Comparison of ENCODE assay signal across 29 cellular contexts in the genomic region with DNA sequence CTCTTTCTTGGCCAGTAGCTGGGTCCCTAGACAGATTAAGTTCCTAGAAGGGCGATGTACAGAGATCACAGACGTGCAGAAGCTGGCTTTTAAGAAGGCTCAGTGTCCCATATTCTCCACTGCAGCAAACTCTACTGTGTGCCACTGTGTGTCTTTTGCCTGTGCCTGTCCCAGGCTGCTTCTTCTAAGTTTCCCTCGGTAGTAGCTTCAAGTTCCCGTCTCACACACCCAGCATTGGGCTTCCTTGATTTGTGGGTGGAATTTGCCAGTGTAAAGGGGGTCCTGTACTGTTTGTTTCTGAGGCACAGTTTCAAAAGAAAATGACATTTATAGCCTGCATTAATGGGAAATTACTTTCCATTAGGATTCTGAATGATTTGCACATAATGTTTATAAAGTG. TPM values are rescaled to one million over a fixed set of nuclear protein-coding genes. Genes with fewer than 3 reads are reported as not detected.
"Had no signal": no experiment of that assay in that cellular context is flagged by ENCODE, and none has a peak within 500 bp of the region (broad histone marks: within the 10 kb centered on the region; RNA-seq: fewer than 3 reads in every experiment).

No MANE protein-coding gene starts in this region.

- H3K4me3 ChIP-seq: cardiac muscle cell, left lung, right lobe of liver, SK-N-MC, smooth muscle cell, stomach, tibial artery had no signal

- H3K4me1 Mint-ChIP-seq: activated CD4-positive, alpha-beta T cell treated with anti-CD3 and anti-CD28 coated beads, Interleukin-2, amount 10 ng/mL, durations not matched to agents 24 days and 14 days; activated naive CD4-positive, alpha-beta T cell treated with anti-CD3 and anti-CD28 coated beads, Interleukin-2, amount 10 ng/mL, durations not matched to agents 7 days and 5 days; memory B cell; naive thymus-derived CD8-positive, alpha-beta T cell; stimulated activated memory B cell treated with anti-CD40 and anti-IgM and Interleukin-4, amounts not matched to agents 10 μg/mL and 1 μg/mL and 100 μg/mL, for 72 hours; T-helper 17 cell had no signal

- H3K4me2 ChIP-seq: smooth muscle cell had no signal

- H3K27me3 Mint-ChIP-seq: activated CD4-positive, alpha-beta T cell treated with anti-CD3 and anti-CD28 coated beads, Interleukin-2, amount 10 ng/mL, durations not matched to agents 24 days and 14 days had no signal

- FAIRE-seq: islet of Langerhans had no signal

- H3K27ac ChIP-seq: cardiac muscle cell, left lung, right lobe of liver, SK-N-MC had no signal

- H3K36me3 ChIP-seq: cardiac muscle cell, left lung, right lobe of liver, stomach, tibial artery had no signal

- H3K9me3 ChIP-seq: left lung, right lobe of liver, tibial artery had no signal

- ATAC-seq: effector memory CD8-positive, alpha-beta T cell; naive thymus-derived CD8-positive, alpha-beta T cell; right lobe of liver; stimulated activated memory B cell treated with anti-CD40 and anti-IgM and Interleukin-4, amounts not matched to agents 10 μg/mL and 1 μg/mL and 100 μg/mL, for 72 hours; T-helper 17 cell had no signal

- H3K4me3 Mint-ChIP-seq: activated CD4-positive, alpha-beta memory T cell treated with anti-CD3 and anti-CD28 coated beads for 36 hours; activated CD4-positive, alpha-beta T cell treated with anti-CD3 and anti-CD28 coated beads, Interleukin-2, amount 10 ng/mL, durations not matched to agents 24 days and 14 days; activated naive CD4-positive, alpha-beta T cell treated with anti-CD3 and anti-CD28 coated beads, Interleukin-2, amount 10 ng/mL, durations not matched to agents 7 days and 5 days; activated T-cell treated with anti-CD3 and anti-CD28 coated beads, Interleukin-2, amount 50 U/mL, for 24 hours; effector memory CD8-positive, alpha-beta T cell; memory B cell; naive thymus-derived CD8-positive, alpha-beta T cell; stimulated activated memory B cell treated with anti-CD40 and anti-IgM and Interleukin-4, amounts not matched to agents 10 μg/mL and 1 μg/mL and 100 μg/mL, for 72 hours; T-helper 17 cell had no signal

- H3K27me3 ChIP-seq: cardiac muscle cell, left lung, right lobe of liver, stomach, tibial artery had no signal

- H3K27ac Mint-ChIP-seq: activated CD4-positive, alpha-beta memory T cell treated with anti-CD3 and anti-CD28 coated beads for 36 hours; activated CD4-positive, alpha-beta T cell treated with anti-CD3 and anti-CD28 coated beads, Interleukin-2, amount 10 ng/mL, durations not matched to agents 24 days and 14 days; activated naive CD4-positive, alpha-beta T cell treated with anti-CD3 and anti-CD28 coated beads, Interleukin-2, amount 10 ng/mL, durations not matched to agents 7 days and 5 days; activated T-cell treated with anti-CD3 and anti-CD28 coated beads, Interleukin-2, amount 50 U/mL, for 24 hours; effector memory CD8-positive, alpha-beta T cell; memory B cell; naive thymus-derived CD8-positive, alpha-beta T cell; stimulated activated memory B cell treated with anti-CD40 and anti-IgM and Interleukin-4, amounts not matched to agents 10 μg/mL and 1 μg/mL and 100 μg/mL, for 72 hours; T-helper 17 cell had no signal

- DNase-seq: activated CD4-positive, alpha-beta memory T cell treated with anti-CD3 and anti-CD28 coated beads for 36 hours; activated CD4-positive, alpha-beta T cell treated with anti-CD3 and anti-CD28 coated beads, Interleukin-2, amount 10 ng/mL, durations not matched to agents 24 days and 14 days; activated CD4-positive, CD25-positive, alpha-beta regulatory T cell treated with anti-CD3 and anti-CD28 coated beads, Interleukin-2, amount 50 U/mL, for 72 hours; activated CD8-positive, alpha-beta memory T cell treated with anti-CD3 and anti-CD28 coated beads, Interleukin-2, amount 50 U/mL, for 48 hours; activated gamma-delta T cell; activated naive CD4-positive, alpha-beta T cell treated with anti-CD3 and anti-CD28 coated beads, Interleukin-2, amount 10 ng/mL, durations not matched to agents 7 days and 5 days; activated T-cell treated with anti-CD3 and anti-CD28 coated beads, Interleukin-2, amount 50 U/mL, for 24 hours; amygdala; cortex of kidney; effector memory CD8-positive, alpha-beta T cell; foreskin fibroblast; left lung; naive thymus-derived CD8-positive, alpha-beta T cell; right lobe of liver; stimulated activated CD4-positive, alpha-beta T cell treated with anti-CD3 and anti-CD28 coated beads, Interleukin-1b, Interleukin-23, amount 100 ng/mL, for 48 hours; stimulated activated CD4-positive, alpha-beta T cell treated with anti-CD3 and anti-CD28 coated beads, Interleukin-4, amount 100 ng/mL, for 4 hours; stimulated activated CD8-positive, alpha-beta memory T cell treated with anti-CD3 and anti-CD28 coated beads, Interleukin-4, amount 100 ng/mL, for 48 hours; stomach; SW 1271; T-helper 17 cell; T1000 had no signal

- H3K4me1 ChIP-seq: left lung, right lobe of liver had no signal

RNA-seq across cellular contexts. Expression of a gene that starts 48.9 kb away (rescaled TPM):
- total RNA-seq: activated CD4-positive, alpha-beta memory T cell treated with anti-CD3 and anti-CD28 coated beads for 36 hours; activated CD4-positive, alpha-beta T cell treated with anti-CD3 and anti-CD28 coated beads, Interleukin-2, amount 10 ng/mL, durations not matched to agents 24 days and 14 days; naive thymus-derived CD8-positive, alpha-beta T cell; osteocyte; T-helper 17 cell had no signal
- polyA plus RNA-seq: naive thymus-derived CD8-positive, alpha-beta T cell had no signal
